In the genomic region with DNA sequence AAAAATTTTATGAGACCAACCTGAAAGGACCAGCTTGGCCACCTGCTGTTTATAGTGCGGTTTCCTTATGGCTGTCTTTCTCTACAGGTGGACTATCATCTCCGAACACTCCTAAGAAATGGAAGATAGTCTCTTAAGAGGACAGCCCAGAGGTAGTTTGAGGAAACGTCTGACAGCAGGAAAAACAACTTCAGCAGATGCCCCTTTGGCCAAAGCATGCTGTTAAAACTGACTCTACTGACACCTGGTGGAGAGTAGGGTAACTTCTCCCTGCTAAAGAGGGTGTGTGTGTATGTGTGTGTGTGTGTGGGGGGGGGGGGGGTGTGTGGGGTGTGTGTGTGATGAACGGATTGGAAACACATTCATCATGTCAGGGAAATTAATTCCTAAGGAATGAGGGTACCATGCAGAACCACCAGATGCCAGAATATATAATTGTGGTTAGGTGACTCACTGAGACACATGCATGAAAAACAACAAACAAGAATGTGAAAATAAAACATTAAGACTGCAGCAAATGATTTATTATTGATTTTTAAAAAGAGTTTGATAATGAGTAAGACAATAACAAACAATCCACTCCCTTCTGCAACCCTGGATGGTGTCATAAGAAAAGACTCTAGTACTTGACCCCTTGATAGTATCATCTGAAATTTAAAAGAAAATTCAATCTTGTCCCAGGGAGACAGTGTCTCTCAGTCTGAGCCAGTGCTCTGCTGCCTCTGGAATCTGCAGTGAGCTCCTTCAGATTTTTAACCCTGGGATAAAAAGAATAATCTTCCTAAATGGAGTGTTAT, we compare ENCODE assay signal across 1 cellular context.
TF ChIP-seq lines count a peak whose summit lies in the region.

No MANE protein-coding gene starts in this region.

TF ChIP-seq in IMR-90, 13 proteins besides CTCF, POLR2A, EP300 and RAD21 (continued from another document):
- TF ChIP-seq NFE2L2 (IDR thresholded peaks at IDR 0.05; ENCODE audit: low read depth, low read length): no peak
TF ChIP-seq in IMR-90: peak in this region for 5.
